In genomic region chr2:85468704-85469349, GRCh38 we compare ENCODE assay signal across 8 cellular contexts. TPM values are rescaled to one million over a fixed set of nuclear protein-coding genes. Genes with fewer than 3 reads are reported as not detected.
DNase-seq lines count a peak whose midpoint lies in the region; ATAC-seq and TF ChIP-seq lines count a peak whose summit lies in the region.

No MANE protein-coding gene starts in this region.

- ATAC-seq in GM19324 (IDR thresholded peaks at IDR 0.05; ENCODE audit: low FRiP score, unreplicated experiment) = no peak
- no peak for ATAC-seq in HG03095 (IDR thresholded peaks at IDR 0.05; ENCODE audit: unreplicated experiment)
- ATAC-seq in effector memory CD8-positive, alpha-beta T cell (replicated peaks) = no peak

- no peaks in the 10 kb centered on the region for H3K27me3 ChIP-seq in mucosa of rectum (ENCODE audit: control insufficient read depth in 2 of 2, insufficient read depth in 2 of 2, low read length in 2 of 2)

- no peaks in the 10 kb centered on the region for H3K4me1 Mint-ChIP-seq in activated CD4-positive, alpha-beta T cell treated with anti-CD3 and anti-CD28 coated beads, Interleukin-2, amount 10 ng/mL, durations not matched to agents 24 days and 14 days
- peaks cover 0 to 2% of the 10 kb centered on the region in 2 donors for H3K4me1 Mint-ChIP-seq in effector memory CD8-positive, alpha-beta T cell (ENCODE audit: low read depth in 2 of 2)

- peak; percentile 74 for DNase-seq in DMS53 (lab: John Stamatoyannopoulos, UW)
- peak; percentile 63 for DNase-seq in LNCaP clone FGC (ENCODE audit: low read depth)
- DNase-seq in epidermal melanocyte (ENCODE audit: insufficient read length, low spot score) = peak; percentile 22
- no peak for DNase-seq in activated CD4-positive, alpha-beta T cell treated with anti-CD3 and anti-CD28 coated beads, Interleukin-2, amount 10 ng/mL, durations not matched to agents 24 days and 14 days
- DNase-seq in effector memory CD8-positive, alpha-beta T cell = no peak

- no peaks in the 10 kb centered on the region for H3K36me3 Mint-ChIP-seq in activated CD4-positive, alpha-beta T cell treated with anti-CD3 and anti-CD28 coated beads, Interleukin-2, amount 10 ng/mL, durations not matched to agents 24 days and 14 days (ENCODE audit: low read depth)
- no peaks in the 10 kb centered on the region for H3K36me3 Mint-ChIP-seq in effector memory CD8-positive, alpha-beta T cell (ENCODE audit: insufficient read depth)

- H3K9me3 Mint-ChIP-seq in activated CD4-positive, alpha-beta T cell treated with anti-CD3 and anti-CD28 coated beads, Interleukin-2, amount 10 ng/mL, durations not matched to agents 24 days and 14 days = no peaks in the 10 kb centered on the region
- H3K9me3 Mint-ChIP-seq in effector memory CD8-positive, alpha-beta T cell = no peaks in the 10 kb centered on the region

- H3K27me3 Mint-ChIP-seq in activated CD4-positive, alpha-beta T cell treated with anti-CD3 and anti-CD28 coated beads, Interleukin-2, amount 10 ng/mL, durations not matched to agents 24 days and 14 days = no peaks in the 10 kb centered on the region
- no peaks in the 10 kb centered on the region for H3K27me3 Mint-ChIP-seq in effector memory CD8-positive, alpha-beta T cell

- H3K4me3 Mint-ChIP-seq in activated CD4-positive, alpha-beta T cell treated with anti-CD3 and anti-CD28 coated beads, Interleukin-2, amount 10 ng/mL, durations not matched to agents 24 days and 14 days = no peak overlapping the region
- H3K4me3 Mint-ChIP-seq in effector memory CD8-positive, alpha-beta T cell = no peak overlapping the region

- H3K4me3 ChIP-seq in LNCaP clone FGC (ENCODE audit: low read depth, low read length) = no peak overlapping the region
- peak overlapping the region in 1 of 2 donors; percentile 1 for H3K4me3 ChIP-seq in mucosa of rectum (ENCODE audit: low read length in 2 of 2)

- no peaks in the 10 kb centered on the region for H3K9me3 ChIP-seq in mucosa of rectum (ENCODE audit: control insufficient read depth in 2 of 2, low read length in 2 of 2)

- intact Hi-C loops in activated CD4-positive, alpha-beta T cell treated with anti-CD3 and anti-CD28 coated beads, Interleukin-2, amount 10 ng/mL, durations not matched to agents 24 days and 14 days (cut with micrococcal nuclease) = no loop called here

- H3K4me1 ChIP-seq in mucosa of rectum (ENCODE audit: control insufficient read depth in 2 of 2, insufficient read depth in 2 of 2, low read length in 2 of 2) = peaks cover 23 to 40% of the 10 kb centered on the region in 2 donors

- H3K27ac Mint-ChIP-seq in activated CD4-positive, alpha-beta T cell treated with anti-CD3 and anti-CD28 coated beads, Interleukin-2, amount 10 ng/mL, durations not matched to agents 24 days and 14 days = no peak overlapping the region
- H3K27ac Mint-ChIP-seq in effector memory CD8-positive, alpha-beta T cell = no peak overlapping the region

- H3K9ac ChIP-seq in mucosa of rectum (ENCODE audit: low read depth in 1 of 2, low read length in 2 of 2) = peak overlapping the region; percentile 16 to 27

- H3K27ac ChIP-seq in mucosa of rectum (ENCODE audit: low read depth in 2 of 2, low read length in 2 of 2) = peak overlapping the region; percentile 80 to 81

- TF ChIP-seq CTCF in LNCaP clone FGC (IDR thresholded peaks at IDR 0.05; ENCODE audit: control insufficient read depth, extremely low read depth, insufficient read depth) = 0 out of 2 replicates have a peak, but pooled peaks have one; percentile 8

- H3K36me3 ChIP-seq in mucosa of rectum (ENCODE audit: control insufficient read depth in 2 of 2, insufficient read depth in 2 of 2, low read length in 2 of 2) = no peaks in the 10 kb centered on the region

RNA-seq across cellular contexts. Expression of gene SH2D6, which starts 50.3 kb away (rescaled TPM):
- total RNA-seq in activated CD4-positive, alpha-beta T cell treated with anti-CD3 and anti-CD28 coated beads, Interleukin-2, amount 10 ng/mL, durations not matched to agents 24 days and 14 days = 0.69 and 0.96 TPM in 2 replicates

RNA-seq across cellular contexts. Expression of gene CAPG, which starts 58.7 kb away (rescaled TPM):
- 51.6 and 63.6 TPM in 2 replicates for total RNA-seq in activated CD4-positive, alpha-beta T cell treated with anti-CD3 and anti-CD28 coated beads, Interleukin-2, amount 10 ng/mL, durations not matched to agents 24 days and 14 days

Comparison
In these comparisons a context has a peak if more than half of its experiments do, and no peak if none do; other contexts are left out.
1. DNase-seq: peak in DMS53 (single experiment), LNCaP clone FGC (single experiment) and epidermal melanocyte (single experiment); none in activated CD4-positive, alpha-beta T cell treated with anti-CD3 and anti-CD28 coated beads, Interleukin-2, amount 10 ng/mL, durations not matched to agents 24 days and 14 days (single experiment) and effector memory CD8-positive, alpha-beta T cell (0 of 3).